In the genomic region with DNA sequence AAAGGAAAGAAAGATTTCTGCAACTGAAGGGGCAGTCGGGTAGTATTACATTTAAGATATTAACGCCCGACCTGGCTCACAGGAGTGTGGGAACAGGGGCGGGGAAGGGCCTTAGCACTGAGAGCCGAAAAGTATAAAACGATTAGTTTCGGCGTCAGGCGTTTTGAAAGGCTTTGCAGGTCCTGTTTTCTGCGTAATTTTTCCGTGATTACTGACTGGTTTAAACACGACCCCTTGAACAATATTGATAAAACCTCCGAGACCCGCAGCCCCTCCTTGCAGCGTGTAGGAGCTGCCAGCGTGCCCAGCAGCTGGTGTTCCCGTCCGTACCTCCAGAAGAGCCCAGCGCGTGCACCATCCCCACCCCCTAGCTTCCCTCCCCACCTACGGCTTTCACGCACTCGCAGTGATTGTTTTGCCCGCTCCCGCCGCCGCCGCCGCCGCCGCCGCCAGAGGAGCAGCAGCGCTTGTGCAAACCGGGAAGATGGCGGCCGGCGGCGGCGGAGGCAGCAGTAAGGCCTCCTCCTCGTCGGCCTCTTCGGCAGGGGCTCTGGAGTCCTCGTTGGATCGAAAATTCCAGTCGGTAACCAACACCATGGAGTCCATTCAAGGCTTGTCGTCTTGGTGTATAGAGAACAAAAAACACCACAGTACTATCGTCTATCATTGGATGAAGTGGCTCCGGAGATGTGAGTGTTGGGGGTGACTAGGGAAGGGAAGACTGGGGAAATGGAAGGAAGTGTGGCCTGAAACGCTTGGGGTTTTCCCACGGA, we compare ENCODE assay signal across 1 cellular context.
A peak's percentile ranks its signal among the peaks of the same experiment; 100 is the strongest.
TF ChIP-seq lines count a peak whose summit lies in the region.

No MANE protein-coding gene starts in this region.

TF ChIP-seq in neural cell, 6 proteins besides CTCF, POLR2A, EP300 and RAD21 (continued from another document):
- TF ChIP-seq, protein P1, sequence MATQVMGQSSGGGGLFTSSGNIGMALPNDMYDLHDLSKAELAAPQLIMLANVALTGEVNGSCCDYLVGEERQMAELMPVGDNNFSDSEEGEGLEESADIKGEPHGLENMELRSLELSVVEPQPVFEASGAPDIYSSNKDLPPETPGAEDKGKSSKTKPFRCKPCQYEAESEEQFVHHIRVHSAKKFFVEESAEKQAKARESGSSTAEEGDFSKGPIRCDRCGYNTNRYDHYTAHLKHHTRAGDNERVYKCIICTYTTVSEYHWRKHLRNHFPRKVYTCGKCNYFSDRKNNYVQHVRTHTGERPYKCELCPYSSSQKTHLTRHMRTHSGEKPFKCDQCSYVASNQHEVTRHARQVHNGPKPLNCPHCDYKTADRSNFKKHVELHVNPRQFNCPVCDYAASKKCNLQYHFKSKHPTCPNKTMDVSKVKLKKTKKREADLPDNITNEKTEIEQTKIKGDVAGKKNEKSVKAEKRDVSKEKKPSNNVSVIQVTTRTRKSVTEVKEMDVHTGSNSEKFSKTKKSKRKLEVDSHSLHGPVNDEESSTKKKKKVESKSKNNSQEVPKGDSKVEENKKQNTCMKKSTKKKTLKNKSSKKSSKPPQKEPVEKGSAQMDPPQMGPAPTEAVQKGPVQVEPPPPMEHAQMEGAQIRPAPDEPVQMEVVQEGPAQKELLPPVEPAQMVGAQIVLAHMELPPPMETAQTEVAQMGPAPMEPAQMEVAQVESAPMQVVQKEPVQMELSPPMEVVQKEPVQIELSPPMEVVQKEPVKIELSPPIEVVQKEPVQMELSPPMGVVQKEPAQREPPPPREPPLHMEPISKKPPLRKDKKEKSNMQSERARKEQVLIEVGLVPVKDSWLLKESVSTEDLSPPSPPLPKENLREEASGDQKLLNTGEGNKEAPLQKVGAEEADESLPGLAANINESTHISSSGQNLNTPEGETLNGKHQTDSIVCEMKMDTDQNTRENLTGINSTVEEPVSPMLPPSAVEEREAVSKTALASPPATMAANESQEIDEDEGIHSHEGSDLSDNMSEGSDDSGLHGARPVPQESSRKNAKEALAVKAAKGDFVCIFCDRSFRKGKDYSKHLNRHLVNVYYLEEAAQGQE (IDR thresholded peaks at IDR 0.05; ENCODE audit: borderline replicate concordance) = peak; percentile 80
